In genomic region chr19:35276706-35277281, GRCh38 we compare ENCODE assay signal across 18 cellular contexts. TPM values are rescaled to one million over a fixed set of nuclear protein-coding genes. Genes with fewer than 3 reads are reported as not detected.
DNase-seq lines count a peak whose midpoint lies in the region; ATAC-seq, FAIRE-seq and TF ChIP-seq lines count a peak whose summit lies in the region.
"Had no signal": no experiment of that assay in that cellular context is flagged by ENCODE, and none has a peak within 500 bp of the region (broad histone marks: within the 10 kb centered on the region; RNA-seq: fewer than 3 reads in every experiment).

No MANE protein-coding gene starts in this region.

- FAIRE-seq in K562 (lab: Jason Lieb, UNC) = no peak
- FAIRE-seq: GM18507, GM19239, RCC 7860 had no signal

- in situ Hi-C loops in K562 (cut with MboI) = loop anchor here (10.0 kb wide), 2 partner anchors 58 to 188 kb away; no protein-coding TSS in a partner anchor

- 92% methylated on average over 19 of the region's 28 CpGs for WGBS in K562 (ENCODE audit: insufficient coverage, low coverage, missing lambda C conversion rate)

- H3K36me3 ChIP-seq in K562 (ENCODE audit: control insufficient read depth, insufficient read depth, low read length) = peaks cover 54% of the 10 kb centered on the region; the same call in 1 of the 3 replicates

- H3K4me2 ChIP-seq in K562 (ENCODE audit: insufficient read depth, low read length) = no peak overlapping the region

- no peak for TF ChIP-seq EP300 in K562 (IDR thresholded peaks at IDR 0.05; ENCODE audit: low read length)

- peaks cover 79% of the 10 kb centered on the region for H3K36me3 Mint-ChIP-seq in activated T-cell treated with anti-CD3 and anti-CD28 coated beads, Interleukin-2, amount 50 U/mL, for 24 hours (ENCODE audit: low read depth)
- peaks cover 31% of the 10 kb centered on the region for H3K36me3 Mint-ChIP-seq in activated T-cell treated with anti-CD3 and anti-CD28 coated beads, Interleukin-2, amount 50 U/mL, for 4 hours (ENCODE audit: insufficient read depth)
- peaks cover 18% of the 10 kb centered on the region for H3K36me3 Mint-ChIP-seq in progenitor cell of endocrine pancreas (ENCODE audit: insufficient read depth)

- no peak overlapping the region; a peak in 1 of 4 replicates for H3K9ac ChIP-seq in K562 (ENCODE audit: insufficient read depth in 1 of 2, low read depth in 2 of 2, low read length in 2 of 2)

- H3K27me3 Mint-ChIP-seq in activated T-cell treated with anti-CD3 and anti-CD28 coated beads, Interleukin-2, amount 50 U/mL, for 24 hours = peaks cover 6% of the 10 kb centered on the region
- H3K27me3 Mint-ChIP-seq in activated T-cell treated with anti-CD3 and anti-CD28 coated beads, Interleukin-2, amount 50 U/mL, for 4 hours (ENCODE audit: low read depth) = no peaks in the 10 kb centered on the region
- no peaks in the 10 kb centered on the region for H3K27me3 Mint-ChIP-seq in progenitor cell of endocrine pancreas

- peaks cover 9% of the 10 kb centered on the region for H3K4me1 Mint-ChIP-seq in activated T-cell treated with anti-CD3 and anti-CD28 coated beads, Interleukin-2, amount 50 U/mL, for 24 hours (ENCODE audit: low read depth)
- H3K4me1 Mint-ChIP-seq in activated T-cell treated with anti-CD3 and anti-CD28 coated beads, Interleukin-2, amount 50 U/mL, for 4 hours (ENCODE audit: low read depth) = peaks cover 4% of the 10 kb centered on the region
- H3K4me1 Mint-ChIP-seq in progenitor cell of endocrine pancreas (ENCODE audit: low read depth) = no peaks in the 10 kb centered on the region

- POLR2A ChIA-PET in K562 (lab: Yijun Ruan, JAX) = interaction anchor here (0.6 to 2.3 kb wide), 4 partner anchors 11 to 20 kb away, joined by 3 to 10 read pairs (median 4); partner anchors contain the start of gene MAG

- no peak overlapping the region for H3K27ac ChIP-seq in K562 (ENCODE audit: extremely low read depth, low read depth, low read length)
- H3K27ac ChIP-seq: C4-2B had no signal

- no peaks in the 10 kb centered on the region for H3K9me3 Mint-ChIP-seq in activated T-cell treated with anti-CD3 and anti-CD28 coated beads, Interleukin-2, amount 50 U/mL, for 24 hours
- no peaks in the 10 kb centered on the region for H3K9me3 Mint-ChIP-seq in activated T-cell treated with anti-CD3 and anti-CD28 coated beads, Interleukin-2, amount 50 U/mL, for 4 hours
- H3K9me3 Mint-ChIP-seq in progenitor cell of endocrine pancreas (ENCODE audit: low read depth) = no peaks in the 10 kb centered on the region

- no peaks in the 10 kb centered on the region for H3K79me2 ChIP-seq in K562 (ENCODE audit: control insufficient read depth, insufficient read depth, low read length)

- no peaks in the 10 kb centered on the region for H4K20me1 ChIP-seq in K562 (replicated peaks; ENCODE audit: control insufficient read depth, insufficient read depth, low read length)

- peaks cover 2 to 39% of the 10 kb centered on the region in 2 experiments; a peak in 4 of 5 replicates for H3K4me1 ChIP-seq in K562 (replicated peaks in 1 of 2; ENCODE audit: control insufficient read depth in 2 of 2, insufficient read depth in 2 of 2, low read length in 2 of 2)

- ATAC-seq in activated T-cell treated with anti-CD3 and anti-CD28 coated beads, Interleukin-2, amount 50 U/mL, for 4 hours = no peak
- no peak for ATAC-seq in K562
- ATAC-seq: HCT116 had no signal

- CTCF ChIA-PET in K562 (lab: Yijun Ruan, JAX; ENCODE audit: low intra/inter-chr PET ratio) = no interaction called here

- no peak overlapping the region for H3K4me3 Mint-ChIP-seq in activated T-cell treated with anti-CD3 and anti-CD28 coated beads, Interleukin-2, amount 50 U/mL, for 24 hours
- H3K4me3 Mint-ChIP-seq in activated T-cell treated with anti-CD3 and anti-CD28 coated beads, Interleukin-2, amount 50 U/mL, for 4 hours = no peak overlapping the region
- H3K4me3 Mint-ChIP-seq in progenitor cell of endocrine pancreas (ENCODE audit: low read depth) = no peak overlapping the region

- H3K9me3 ChIP-seq in K562 (replicated peaks; ENCODE audit: control insufficient read depth, insufficient read depth, low read depth, low read length) = no peaks in the 10 kb centered on the region

- TF ChIP-seq POLR2A in K562 (conservative IDR thresholded peaks at IDR 0.05) = no peak

- intact Hi-C loops in K562 (cut with micrococcal nuclease) = no loop called here

- no peak for DNase-seq in activated T-cell treated with anti-CD3 and anti-CD28 coated beads, Interleukin-2, amount 50 U/mL, for 24 hours
- DNase-seq in activated T-cell treated with anti-CD3 and anti-CD28 coated beads, Interleukin-2, amount 50 U/mL, for 4 hours = no peak
- DNase-seq in K562 (ENCODE audit: extremely low read depth in 1 of 4, low spot score in 3 of 4) = no peak
- no peak for DNase-seq in progenitor cell of endocrine pancreas (ENCODE audit: low spot score, unreplicated experiment)
- no peak for DNase-seq in OCI-M2 (lab: John Stamatoyannopoulos, UW; ENCODE audit: unreplicated experiment)
- no peak for DNase-seq in NCI-H2171 treated with DMSO at 0.1 percent for 48 hours (lab: John Stamatoyannopoulos, UW)
- DNase-seq: MV-4-11, NCI-H1436, NCI-H2029 treated with DMSO at 0.1 percent for 48 hours, NCI-H510A treated with DMSO at 0.1 percent for 48 hours, SHP77 treated with DMSO at 0.1 percent for 48 hours had no signal

- H3K9me1 ChIP-seq in K562 (ENCODE audit: control insufficient read depth, insufficient read depth, low read length) = no peaks in the 10 kb centered on the region

- no peak for TF ChIP-seq RAD21 in K562 (CRISPR knock-in tag; conservative IDR thresholded peaks at IDR 0.05 in 1 of 2, IDR thresholded peaks at IDR 0.05 in 1 of 2)

- H3K27ac Mint-ChIP-seq in activated T-cell treated with anti-CD3 and anti-CD28 coated beads, Interleukin-2, amount 50 U/mL, for 24 hours = peak overlapping the region; percentile 40
- H3K27ac Mint-ChIP-seq in progenitor cell of endocrine pancreas = peak overlapping the region; percentile 33

- TF ChIP-seq CTCF in K562 (IDR thresholded peaks at IDR 0.05 in 2 of 3, conservative IDR thresholded peaks at IDR 0.05 in 1 of 3; ENCODE audit: insufficient read depth in 2 of 3, low read depth in 1 of 3, low read length in 3 of 3) (no peak), progenitor cell of endocrine pancreas (IDR thresholded peaks at IDR 0.05; ENCODE audit: unreplicated experiment) (no peak)

- no TSS peak for BruUV-seq in K562 (replicated peaks; lab: Mats Ljungman, UMichigan)

- no peak overlapping the region for H2AFZ ChIP-seq in K562 (ENCODE audit: low read depth, low read length)

- no peaks in the 10 kb centered on the region for H3K27me3 ChIP-seq in K562 (ENCODE audit: control insufficient read depth in 2 of 2, insufficient read depth in 2 of 2, low read length in 2 of 2)

- no peak overlapping the region for H3K4me3 ChIP-seq in K562

RNA-seq across cellular contexts. Expression of gene HAMP, which starts 5.5 kb away (rescaled TPM):
- total RNA-seq in activated T-cell treated with anti-CD3 and anti-CD28 coated beads, Interleukin-2, amount 50 U/mL, for 4 hours = under 1 TPM; 0.58 to 0.81 (median 0.60) TPM
- 0.25 and 1.3 TPM in 2 replicates for total RNA-seq in K562 (2011; cell fraction: chromatin; rRNA removed; ENCODE audit: low replicate concordance)
- total RNA-seq in K562 (2011; cell fraction: nucleolus; rRNA removed) = 1.5 and 2.1 TPM in 2 replicates
- total RNA-seq in K562 (2011; cell fraction: nucleoplasm; rRNA removed) = 0.84 and 1.9 TPM in 2 replicates
- total RNA-seq in K562 (2014; rRNA removed) = not detected in 2 replicates
- 0.29 TPM in 1 of 2 replicates, not detected in the other for total RNA-seq in K562 (2014; rRNA removed; fragmentation: Illumina TruSeq; extraction: Trizol)
- total RNA-seq in K562 (2015; rRNA removed; fragmentation: Illumina TruSeq; extraction: Trizol) = 0.57 TPM in 1 of 2 replicates, not detected in the other
- 0.29 TPM in 2 replicates for total RNA-seq in K562 (2021)
- 0.26 and 0.39 TPM in 2 replicates for polyA plus RNA-seq in K562 (2011; rRNA removed)
- polyA plus RNA-seq in K562 (2011; cell fraction: cytosol; rRNA removed) = 0.74 and 3.9 TPM in 2 replicates
- 0.24 and 0.74 TPM in 2 replicates for polyA plus RNA-seq in K562 (2011; cell fraction: nucleus; rRNA removed)
- polyA plus RNA-seq in K562 (2012) = 0.98 and 2.0 TPM in 2 replicates
- 0.64 and 1.1 TPM in 2 replicates for polyA plus RNA-seq in K562 (2014; fragmentation: Illumina TruSeq; extraction: Trizol)
- 1 to 10 TPM in 1 of 2 experiments, under 1 TPM in 1; 0.65 to 1.0 TPM for polyA plus RNA-seq in K562 (2014; fragmentation: Nextera tagmentation; extraction: Ambion mirVana)
- polyA plus RNA-seq in K562 (2014; rRNA removed) = 0.05 and 0.76 TPM in 2 replicates
- polyA minus RNA-seq in K562 (2011; rRNA and poly(A)+ RNA removed) = 0.11 TPM in 1 of 2 replicates, not detected in the other
- 1.6 TPM in 1 of 2 replicates, not detected in the other for polyA minus RNA-seq in K562 (2011; cell fraction: cytosol; rRNA and poly(A)+ RNA removed)
- polyA minus RNA-seq in K562 (2011; cell fraction: nucleus; rRNA and poly(A)+ RNA removed) = 0.11 and 0.67 TPM in 2 replicates
- 0.64 and 1.1 TPM in 2 replicates for total RNA-seq in progenitor cell of endocrine pancreas
- total RNA-seq: A172, HT1080 had no signal

RNA-seq across cellular contexts. Expression of gene USF2, which starts 8.0 kb away (rescaled TPM):
- 100 to 1,000 TPM; 130 to 145 (median 144) TPM for total RNA-seq in activated T-cell treated with anti-CD3 and anti-CD28 coated beads, Interleukin-2, amount 50 U/mL, for 4 hours
- 42.6 and 101 TPM in 2 replicates for total RNA-seq in K562 (2011; cell fraction: chromatin; rRNA removed; ENCODE audit: low replicate concordance)
- 81.1 and 82.5 TPM in 2 replicates for total RNA-seq in K562 (2011; cell fraction: nucleolus; rRNA removed)
- total RNA-seq in K562 (2011; cell fraction: nucleoplasm; rRNA removed) = 54.4 and 62.0 TPM in 2 replicates
- 79.6 and 92.0 TPM in 2 replicates for total RNA-seq in K562 (2014; rRNA removed)
- 27.8 and 31.1 TPM in 2 replicates for total RNA-seq in K562 (2014; rRNA removed; fragmentation: Illumina TruSeq; extraction: Trizol)
- total RNA-seq in K562 (2015; rRNA removed; fragmentation: Illumina TruSeq; extraction: Trizol) = 41.3 and 44.8 TPM in 2 replicates
- 79.6 and 85.1 TPM in 2 replicates for total RNA-seq in K562 (2021)
- polyA plus RNA-seq in K562 (2011; rRNA removed) = 62.5 and 69.2 TPM in 2 replicates
- 53.9 and 98.4 TPM in 2 replicates for polyA plus RNA-seq in K562 (2011; cell fraction: cytosol; rRNA removed)
- 102 and 108 TPM in 2 replicates for polyA plus RNA-seq in K562 (2011; cell fraction: nucleus; rRNA removed)
- polyA plus RNA-seq in K562 (2012) = 81.4 and 98.5 TPM in 2 replicates
- polyA plus RNA-seq in K562 (2014; fragmentation: Illumina TruSeq; extraction: Trizol) = 57.2 and 58.4 TPM in 2 replicates
- polyA plus RNA-seq in K562 (2014; fragmentation: Nextera tagmentation; extraction: Ambion mirVana) = under 1 TPM; 0.27 to 0.34 TPM
- 78.0 and 93.7 TPM in 2 replicates for polyA plus RNA-seq in K562 (2014; rRNA removed)
- 31.5 and 39.4 TPM in 2 replicates for polyA minus RNA-seq in K562 (2011; rRNA and poly(A)+ RNA removed)
- 28.5 and 53.2 TPM in 2 replicates for polyA minus RNA-seq in K562 (2011; cell fraction: cytosol; rRNA and poly(A)+ RNA removed)
- polyA minus RNA-seq in K562 (2011; cell fraction: nucleus; rRNA and poly(A)+ RNA removed) = 21.7 and 31.3 TPM in 2 replicates
- total RNA-seq in progenitor cell of endocrine pancreas = 126 and 132 TPM in 2 replicates

RNA-seq across cellular contexts. Expression of gene MAG, which starts 15.2 kb away (rescaled TPM):
- under 1 TPM in 1 of 3 donors, not detected in 2; 0.29 TPM for total RNA-seq in activated T-cell treated with anti-CD3 and anti-CD28 coated beads, Interleukin-2, amount 50 U/mL, for 4 hours
- total RNA-seq in K562 (2011; cell fraction: chromatin; rRNA removed; ENCODE audit: low replicate concordance) = 9.6 and 21.9 TPM in 2 replicates
- total RNA-seq in K562 (2011; cell fraction: nucleolus; rRNA removed) = 25.2 and 25.7 TPM in 2 replicates
- total RNA-seq in K562 (2011; cell fraction: nucleoplasm; rRNA removed) = 12.0 and 17.2 TPM in 2 replicates
- total RNA-seq in K562 (2014; rRNA removed) (6.3 and 9.0 TPM in 2 replicates), K562 (2014; rRNA removed; fragmentation: Illumina TruSeq; extraction: Trizol) (0.67 and 1.1 TPM in 2 replicates), K562 (2015; rRNA removed; fragmentation: Illumina TruSeq; extraction: Trizol) (2.8 and 4.6 TPM in 2 replicates), K562 (2021) (6.4 and 7.7 TPM in 2 replicates), progenitor cell of endocrine pancreas (1.4 and 1.7 TPM in 2 replicates)
- polyA plus RNA-seq in K562 (2011; rRNA removed) (1.4 and 1.6 TPM in 2 replicates), K562 (2014; fragmentation: Illumina TruSeq; extraction: Trizol) (0.61 and 3.3 TPM in 2 replicates), K562 (2014; fragmentation: Nextera tagmentation; extraction: Ambion mirVana) (under 1 TPM; 0.11 to 0.39 TPM), K562 (2014; rRNA removed) (2.9 and 10.0 TPM in 2 replicates)
- polyA plus RNA-seq in K562 (2011; cell fraction: cytosol; rRNA removed) = 1.6 and 6.7 TPM in 2 replicates
- 1.9 and 8.2 TPM in 2 replicates for polyA plus RNA-seq in K562 (2011; cell fraction: nucleus; rRNA removed)
- 2.3 and 5.2 TPM in 2 replicates for polyA plus RNA-seq in K562 (2012)
- polyA minus RNA-seq in K562 (2011; rRNA and poly(A)+ RNA removed) = 1.4 TPM in 1 of 2 replicates, not detected in the other
- 3.0 and 8.6 TPM in 2 replicates for polyA minus RNA-seq in K562 (2011; cell fraction: cytosol; rRNA and poly(A)+ RNA removed)
- 3.8 and 6.6 TPM in 2 replicates for polyA minus RNA-seq in K562 (2011; cell fraction: nucleus; rRNA and poly(A)+ RNA removed)
- total RNA-seq: A172, HT1080 had no signal

RNA-seq across cellular contexts. Expression of gene LSR, which starts 28.0 kb away (rescaled TPM):
- 10 to 100 TPM; 14.0 to 18.7 (median 17.1) TPM for total RNA-seq in activated T-cell treated with anti-CD3 and anti-CD28 coated beads, Interleukin-2, amount 50 U/mL, for 4 hours
- total RNA-seq in K562 (2011; cell fraction: chromatin; rRNA removed; ENCODE audit: low replicate concordance) = 30.2 and 123 TPM in 2 replicates
- total RNA-seq in K562 (2011; cell fraction: nucleolus; rRNA removed) = 223 and 260 TPM in 2 replicates
- 130 and 145 TPM in 2 replicates for total RNA-seq in K562 (2011; cell fraction: nucleoplasm; rRNA removed)
- 65.1 and 111 TPM in 2 replicates for total RNA-seq in K562 (2014; rRNA removed)
- 10.1 and 11.3 TPM in 2 replicates for total RNA-seq in K562 (2014; rRNA removed; fragmentation: Illumina TruSeq; extraction: Trizol)
- 29.4 and 32.3 TPM in 2 replicates for total RNA-seq in K562 (2015; rRNA removed; fragmentation: Illumina TruSeq; extraction: Trizol)
- total RNA-seq in K562 (2021) = 83.3 and 87.9 TPM in 2 replicates
- 19.6 and 42.8 TPM in 2 replicates for polyA plus RNA-seq in K562 (2011; rRNA removed)
- polyA plus RNA-seq in K562 (2011; cell fraction: cytosol; rRNA removed) = 24.5 and 85.7 TPM in 2 replicates
- polyA plus RNA-seq in K562 (2011; cell fraction: nucleus; rRNA removed) = 44.0 and 102 TPM in 2 replicates
- polyA plus RNA-seq in K562 (2012) = 77.8 and 93.6 TPM in 2 replicates
- 28.0 and 61.6 TPM in 2 replicates for polyA plus RNA-seq in K562 (2014; fragmentation: Illumina TruSeq; extraction: Trizol)
- polyA plus RNA-seq in K562 (2014; fragmentation: Nextera tagmentation; extraction: Ambion mirVana) = under 1 TPM; 0.44 to 0.66 TPM
- polyA plus RNA-seq in K562 (2014; rRNA removed) = 39.4 and 47.4 TPM in 2 replicates
- 9.4 and 16.2 TPM in 2 replicates for polyA minus RNA-seq in K562 (2011; rRNA and poly(A)+ RNA removed)
- polyA minus RNA-seq in K562 (2011; cell fraction: cytosol; rRNA and poly(A)+ RNA removed) = 87.6 and 93.3 TPM in 2 replicates
- 61.4 and 69.4 TPM in 2 replicates for polyA minus RNA-seq in K562 (2011; cell fraction: nucleus; rRNA and poly(A)+ RNA removed)
- total RNA-seq in progenitor cell of endocrine pancreas = 123 and 132 TPM in 2 replicates

RNA-seq across cellular contexts. Expression of gene FAM187B, which starts 48.3 kb away (rescaled TPM):
- not detected for total RNA-seq in activated T-cell treated with anti-CD3 and anti-CD28 coated beads, Interleukin-2, amount 50 U/mL, for 4 hours
- total RNA-seq in K562 (2011; cell fraction: chromatin; rRNA removed; ENCODE audit: low replicate concordance) = 0.25 TPM in 1 of 2 replicates, not detected in the other
- not detected in 2 replicates for total RNA-seq in K562 (2011; cell fraction: nucleolus; rRNA removed)
- total RNA-seq in K562 (2011; cell fraction: nucleoplasm; rRNA removed) = not detected in 2 replicates
- total RNA-seq in K562 (2014; rRNA removed) (0.09 TPM in 1 of 2 replicates, not detected in the other), K562 (2014; rRNA removed; fragmentation: Illumina TruSeq; extraction: Trizol) (not detected in 2 replicates), K562 (2015; rRNA removed; fragmentation: Illumina TruSeq; extraction: Trizol) (not detected in 2 replicates), K562 (2021) (not detected in 2 replicates), progenitor cell of endocrine pancreas (not detected in 2 replicates)
- polyA plus RNA-seq in K562 (2011; rRNA removed) (not detected in 2 replicates), K562 (2014; fragmentation: Illumina TruSeq; extraction: Trizol) (not detected in 2 replicates), K562 (2014; fragmentation: Nextera tagmentation; extraction: Ambion mirVana) (under 1 TPM in 1 of 2 experiments, not detected in 1; 0.04 TPM), K562 (2014; rRNA removed) (not detected in 2 replicates)
- polyA plus RNA-seq in K562 (2011; cell fraction: cytosol; rRNA removed) = 0.07 TPM in 1 of 2 replicates, not detected in the other
- polyA plus RNA-seq in K562 (2011; cell fraction: nucleus; rRNA removed) = 0.10 TPM in 1 of 2 replicates, not detected in the other
- polyA plus RNA-seq in K562 (2012) = not detected in 2 replicates
- polyA minus RNA-seq in K562 (2011; rRNA and poly(A)+ RNA removed) = not detected in 2 replicates
- polyA minus RNA-seq in K562 (2011; cell fraction: cytosol; rRNA and poly(A)+ RNA removed) = not detected in 2 replicates
- not detected in 2 replicates for polyA minus RNA-seq in K562 (2011; cell fraction: nucleus; rRNA and poly(A)+ RNA removed)
- total RNA-seq: A172, HT1080 had no signal
